In the genomic region with DNA sequence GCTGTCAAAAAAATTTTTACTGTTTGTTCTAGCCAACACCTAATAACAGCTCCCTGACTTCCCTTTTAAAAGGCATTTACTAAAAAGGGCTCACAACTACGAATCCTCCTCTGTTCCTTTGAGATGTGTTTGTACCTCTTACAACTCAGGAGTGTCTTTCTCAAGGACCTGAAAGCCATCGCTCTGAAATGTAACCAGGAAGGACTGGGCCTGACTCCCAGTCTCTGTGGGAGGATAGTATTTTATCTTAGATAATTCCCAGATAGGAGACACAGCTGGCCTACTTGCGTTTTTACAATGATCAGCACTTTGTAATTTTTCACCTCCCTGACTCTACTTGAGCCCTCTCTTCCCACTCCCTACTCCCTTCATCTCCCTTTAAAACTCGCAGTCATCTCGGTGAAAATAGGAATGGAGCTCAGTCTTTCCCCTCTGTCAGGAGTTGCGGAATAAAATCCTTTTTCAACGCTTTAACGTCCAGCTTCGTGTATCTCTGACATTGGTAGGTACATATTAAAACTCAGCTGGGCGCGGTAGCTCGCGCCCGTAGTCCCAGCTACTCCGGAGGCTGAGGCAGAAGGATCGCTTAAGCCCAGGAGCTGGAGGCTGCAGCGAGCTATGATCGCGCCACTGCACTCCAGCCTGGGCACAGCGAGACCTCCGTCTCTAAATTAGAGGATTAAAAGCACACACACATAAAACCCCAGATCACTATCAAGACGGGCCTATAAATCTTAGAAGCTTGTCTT, we compare ENCODE assay signal across 9 cellular contexts. TPM values are rescaled to one million over a fixed set of nuclear protein-coding genes. Genes with fewer than 3 reads are reported as not detected.
DNase-seq lines count a peak whose midpoint lies in the region; ATAC-seq and TF ChIP-seq lines count a peak whose summit lies in the region.
"Had no signal": no experiment of that assay in that cellular context is flagged by ENCODE, and none has a peak within 500 bp of the region (broad histone marks: within the 10 kb centered on the region; RNA-seq: fewer than 3 reads in every experiment).

No MANE protein-coding gene starts in this region.

- H3K36me3 Mint-ChIP-seq in GM23338 (ENCODE audit: low read depth) = peaks cover 3% of the 10 kb centered on the region; the same call in 1 of the 3 replicates

- H3K9me3 ChIP-seq in SJSA1 (replicated peaks) (no peaks in the 10 kb centered on the region), parathyroid adenoma (ENCODE audit: control insufficient read depth, low read length) (no peaks in the 10 kb centered on the region)

- peak overlapping the region; percentile 70 for H3K9ac ChIP-seq in parathyroid adenoma

- H3K4me3 ChIP-seq in GM23338 = peak overlapping the region; percentile 92
- H3K4me3 ChIP-seq in SJSA1 = peak overlapping the region; percentile 94
- peak overlapping the region; percentile 91 for H3K4me3 ChIP-seq in epithelial cell of proximal tubule (ENCODE audit: low read depth, low read length)
- peak overlapping the region; percentile 93 for H3K4me3 ChIP-seq in parathyroid adenoma (ENCODE audit: low read depth, low read length)

- no peaks in the 10 kb centered on the region for H3K9me2 ChIP-seq in GM23338 (ENCODE audit: insufficient read depth)

- H3K4me2 ChIP-seq in GM23338 (peak overlapping the region; percentile 84), parathyroid adenoma (ENCODE audit: low read length) (peak overlapping the region; percentile 56)

- H3K4me1 ChIP-seq in GM23338 (ENCODE audit: insufficient read depth) = peaks cover 11% of the 10 kb centered on the region
- H3K4me1 ChIP-seq in SJSA1 (replicated peaks) = peaks cover 16% of the 10 kb centered on the region
- peaks cover 3% of the 10 kb centered on the region for H3K4me1 ChIP-seq in parathyroid adenoma

- H2AFZ ChIP-seq in GM23338 = no peak overlapping the region; the same call in 1 of the 2 replicates
- peak overlapping the region; percentile 95 for H2AFZ ChIP-seq in parathyroid adenoma

- no peak for ATAC-seq in GM23338

- TF ChIP-seq CTCF in GM23338 (conservative IDR thresholded peaks at IDR 0.05; ENCODE audit: low read depth in 2 of 2) = no peak
- TF ChIP-seq CTCF in epithelial cell of proximal tubule (conservative IDR thresholded peaks at IDR 0.05; ENCODE audit: low read depth, low read length) = no peak
- no peak for TF ChIP-seq CTCF in parathyroid adenoma (IDR thresholded peaks at IDR 0.05)

- H3K36me3 ChIP-seq in GM23338 (ENCODE audit: insufficient read depth) = no peaks in the 10 kb centered on the region
- H3K36me3 ChIP-seq in SJSA1 = peaks cover 52% of the 10 kb centered on the region
- H3K36me3 ChIP-seq in parathyroid adenoma (ENCODE audit: control insufficient read depth, insufficient read depth, low read length) = no peaks in the 10 kb centered on the region

- peak overlapping the region; percentile 93; the same call in 1 of the 2 replicates for H3K27ac Mint-ChIP-seq in GM23338

- DNase-seq in GM23338 (ENCODE audit: low spot score) (no peak), SJSA1 (ENCODE audit: low read depth in 1 of 2, low spot score in 2 of 2) (no peak), epithelial cell of proximal tubule (ENCODE audit: low read depth) (no peak), ecto neural progenitor cell (ENCODE audit: low spot score) (no peak), GOT3 (lab: John Stamatoyannopoulos, UW) (no peak), LoVo (ENCODE audit: low spot score) (no peak), Ammon's horn (ENCODE audit: low spot score) (no peak)

- H3K9me3 Mint-ChIP-seq in GM23338 = peaks cover 2% of the 10 kb centered on the region; the same call in 1 of the 3 replicates

- H3K27ac ChIP-seq in GM23338 (ENCODE audit: low read depth) = no peak overlapping the region
- peak overlapping the region; percentile 95 for H3K27ac ChIP-seq in SJSA1
- peak overlapping the region; percentile 95 for H3K27ac ChIP-seq in parathyroid adenoma

- peak overlapping the region; percentile 97 for H3K4me3 Mint-ChIP-seq in GM23338

- H3K27me3 Mint-ChIP-seq in GM23338 (ENCODE audit: insufficient read depth, low read depth, poor library complexity) = peaks cover 7% of the 10 kb centered on the region

- peaks cover 29% of the 10 kb centered on the region for H3K79me2 ChIP-seq in GM23338 (replicated peaks; ENCODE audit: insufficient read depth)
- peaks cover 4% of the 10 kb centered on the region for H3K79me2 ChIP-seq in parathyroid adenoma

- H3K4me1 Mint-ChIP-seq in GM23338 = peaks cover 20% of the 10 kb centered on the region

- no peaks in the 10 kb centered on the region for H3F3A ChIP-seq in GM23338 (replicated peaks; ENCODE audit: low read depth)

- H4K20me1 ChIP-seq in GM23338 (replicated peaks; ENCODE audit: insufficient read depth) = peaks cover 5% of the 10 kb centered on the region; the same call in 1 of the 2 replicates

- H3K27me3 ChIP-seq in GM23338 (ENCODE audit: insufficient read depth) (no peaks in the 10 kb centered on the region), SJSA1 (replicated peaks) (no peaks in the 10 kb centered on the region), parathyroid adenoma (ENCODE audit: control insufficient read depth, insufficient read depth, low read length) (no peaks in the 10 kb centered on the region)

TF ChIP-seq in GM23338, 12 proteins besides CTCF, POLR2A, EP300 and RAD21:
- TF ChIP-seq ZNF114 (CRISPR knock-in tag; IDR thresholded peaks at IDR 0.05) = no peak

RNA-seq across cellular contexts. Expression of gene KRCC1, which starts 1.1 kb away (rescaled TPM):
- 10.3 and 10.5 TPM in 2 replicates for total RNA-seq in GM23338 (2014; rRNA removed; shearing (Covaris generic))
- 12.5 and 12.8 TPM in 2 replicates for polyA plus RNA-seq in GM23338 (2016; fragmentation: Nextera tagmentation; extraction: Ambion mirVana)
- total RNA-seq in SJSA1 (2014; rRNA removed; shearing (Covaris generic)) = 52.3 and 62.7 TPM in 2 replicates
- total RNA-seq in epithelial cell of proximal tubule = 17.3 and 24.1 TPM in 2 replicates

RNA-seq across cellular contexts. Expression of gene SMYD1, which starts 13.2 kb away (rescaled TPM):
- 0.07 TPM in 1 of 2 replicates, not detected in the other for total RNA-seq in GM23338 (2014; rRNA removed; shearing (Covaris generic))
- 0.35 TPM in 1 of 2 replicates, not detected in the other for polyA plus RNA-seq in GM23338 (2016; fragmentation: Nextera tagmentation; extraction: Ambion mirVana)
- not detected in 2 replicates for total RNA-seq in SJSA1 (2014; rRNA removed; shearing (Covaris generic))
- total RNA-seq in epithelial cell of proximal tubule = not detected in 2 replicates
- total RNA-seq: subcutaneous adipose tissue had no signal

RNA-seq across cellular contexts. Expression of gene RNU2-63P, which starts 38.1 kb away (rescaled TPM):
- not detected in 2 replicates for total RNA-seq in GM23338 (2014; rRNA removed; shearing (Covaris generic))
- 2.0 and 2.8 TPM in 2 replicates for polyA plus RNA-seq in GM23338 (2016; fragmentation: Nextera tagmentation; extraction: Ambion mirVana)
- total RNA-seq in SJSA1 (2014; rRNA removed; shearing (Covaris generic)) = 34.9 TPM in 1 of 2 replicates, not detected in the other
- total RNA-seq in epithelial cell of proximal tubule = not detected in 2 replicates
- total RNA-seq: subcutaneous adipose tissue had no signal
